ENCODE assay signal across 1 cellular context in the genomic region with DNA sequence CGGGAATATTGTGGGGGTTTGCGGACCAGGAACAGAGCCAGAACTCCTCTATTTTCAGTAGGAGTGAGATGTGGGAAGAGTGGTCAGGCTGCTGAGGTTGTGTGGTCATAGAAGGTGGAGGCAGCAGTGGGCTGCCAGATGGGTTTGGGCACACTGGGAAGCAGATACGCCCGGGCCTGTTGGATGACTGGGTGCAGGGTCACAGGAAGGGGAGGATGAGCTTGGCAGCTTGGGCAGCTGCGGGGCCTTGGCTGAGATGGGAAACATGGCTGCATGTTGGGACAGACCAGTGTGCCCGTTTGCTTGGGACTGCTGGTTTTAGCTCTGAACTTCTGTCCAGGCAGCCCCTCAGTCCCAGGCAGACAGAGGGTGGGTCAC.
TF ChIP-seq lines count a peak whose summit lies in the region.

No MANE protein-coding gene starts in this region.

TF ChIP-seq in H1, 55 proteins besides CTCF, POLR2A, EP300 and RAD21:
- TF ChIP-seq SAP30 (IDR thresholded peaks at IDR 0.05; ENCODE audit: insufficient read depth, insufficient replicate concordance, low read length) (no peak), TCF12 (IDR thresholded peaks at IDR 0.05; ENCODE audit: low read depth, low read length) (no peak), EGR1 (IDR thresholded peaks at IDR 0.05; ENCODE audit: borderline replicate concordance, low read depth, low read length) (no peak), SIX5 (IDR thresholded peaks at IDR 0.05; ENCODE audit: low read depth, low read length) (no peak), SIN3A (conservative IDR thresholded peaks at IDR 0.05 in 1 of 2, IDR thresholded peaks at IDR 0.05 in 1 of 2; ENCODE audit: low read depth in 1 of 2, low read length in 2 of 2) (no peak), PHF8 (conservative IDR thresholded peaks at IDR 0.05; ENCODE audit: low read depth, low read length) (no peak), MAFK (IDR thresholded peaks at IDR 0.05; ENCODE audit: low read depth, low read length) (no peak), TEAD4 (IDR thresholded peaks at IDR 0.05; ENCODE audit: low read depth, low read length) (no peak), YY1 (IDR thresholded peaks at IDR 0.05; ENCODE audit: low read depth, low read length) (no peak), BRCA1 (IDR thresholded peaks at IDR 0.05; ENCODE audit: low read depth, low read length) (no peak), JUND (IDR thresholded peaks at IDR 0.05; ENCODE audit: low read length) (no peak), KDM1A (IDR thresholded peaks at IDR 0.05; ENCODE audit: borderline replicate concordance, low read length) (no peak), GTF2F1 (IDR thresholded peaks at IDR 0.05; ENCODE audit: borderline replicate concordance, low read depth, low read length) (no peak), POU5F1 (IDR thresholded peaks at IDR 0.05; ENCODE audit: low read depth, low read length) (no peak), SIRT6 (IDR thresholded peaks at IDR 0.05; ENCODE audit: low read length) (no peak), TAF1 (IDR thresholded peaks at IDR 0.05; ENCODE audit: low read depth, low read length) (no peak)
- TF ChIP-seq, protein P1, sequence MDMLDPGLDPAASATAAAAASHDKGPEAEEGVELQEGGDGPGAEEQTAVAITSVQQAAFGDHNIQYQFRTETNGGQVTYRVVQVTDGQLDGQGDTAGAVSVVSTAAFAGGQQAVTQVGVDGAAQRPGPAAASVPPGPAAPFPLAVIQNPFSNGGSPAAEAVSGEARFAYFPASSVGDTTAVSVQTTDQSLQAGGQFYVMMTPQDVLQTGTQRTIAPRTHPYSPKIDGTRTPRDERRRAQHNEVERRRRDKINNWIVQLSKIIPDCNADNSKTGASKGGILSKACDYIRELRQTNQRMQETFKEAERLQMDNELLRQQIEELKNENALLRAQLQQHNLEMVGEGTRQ (IDR thresholded peaks at IDR 0.05; ENCODE audit: low read length): no peak
- TF ChIP-seq, protein P2, sequence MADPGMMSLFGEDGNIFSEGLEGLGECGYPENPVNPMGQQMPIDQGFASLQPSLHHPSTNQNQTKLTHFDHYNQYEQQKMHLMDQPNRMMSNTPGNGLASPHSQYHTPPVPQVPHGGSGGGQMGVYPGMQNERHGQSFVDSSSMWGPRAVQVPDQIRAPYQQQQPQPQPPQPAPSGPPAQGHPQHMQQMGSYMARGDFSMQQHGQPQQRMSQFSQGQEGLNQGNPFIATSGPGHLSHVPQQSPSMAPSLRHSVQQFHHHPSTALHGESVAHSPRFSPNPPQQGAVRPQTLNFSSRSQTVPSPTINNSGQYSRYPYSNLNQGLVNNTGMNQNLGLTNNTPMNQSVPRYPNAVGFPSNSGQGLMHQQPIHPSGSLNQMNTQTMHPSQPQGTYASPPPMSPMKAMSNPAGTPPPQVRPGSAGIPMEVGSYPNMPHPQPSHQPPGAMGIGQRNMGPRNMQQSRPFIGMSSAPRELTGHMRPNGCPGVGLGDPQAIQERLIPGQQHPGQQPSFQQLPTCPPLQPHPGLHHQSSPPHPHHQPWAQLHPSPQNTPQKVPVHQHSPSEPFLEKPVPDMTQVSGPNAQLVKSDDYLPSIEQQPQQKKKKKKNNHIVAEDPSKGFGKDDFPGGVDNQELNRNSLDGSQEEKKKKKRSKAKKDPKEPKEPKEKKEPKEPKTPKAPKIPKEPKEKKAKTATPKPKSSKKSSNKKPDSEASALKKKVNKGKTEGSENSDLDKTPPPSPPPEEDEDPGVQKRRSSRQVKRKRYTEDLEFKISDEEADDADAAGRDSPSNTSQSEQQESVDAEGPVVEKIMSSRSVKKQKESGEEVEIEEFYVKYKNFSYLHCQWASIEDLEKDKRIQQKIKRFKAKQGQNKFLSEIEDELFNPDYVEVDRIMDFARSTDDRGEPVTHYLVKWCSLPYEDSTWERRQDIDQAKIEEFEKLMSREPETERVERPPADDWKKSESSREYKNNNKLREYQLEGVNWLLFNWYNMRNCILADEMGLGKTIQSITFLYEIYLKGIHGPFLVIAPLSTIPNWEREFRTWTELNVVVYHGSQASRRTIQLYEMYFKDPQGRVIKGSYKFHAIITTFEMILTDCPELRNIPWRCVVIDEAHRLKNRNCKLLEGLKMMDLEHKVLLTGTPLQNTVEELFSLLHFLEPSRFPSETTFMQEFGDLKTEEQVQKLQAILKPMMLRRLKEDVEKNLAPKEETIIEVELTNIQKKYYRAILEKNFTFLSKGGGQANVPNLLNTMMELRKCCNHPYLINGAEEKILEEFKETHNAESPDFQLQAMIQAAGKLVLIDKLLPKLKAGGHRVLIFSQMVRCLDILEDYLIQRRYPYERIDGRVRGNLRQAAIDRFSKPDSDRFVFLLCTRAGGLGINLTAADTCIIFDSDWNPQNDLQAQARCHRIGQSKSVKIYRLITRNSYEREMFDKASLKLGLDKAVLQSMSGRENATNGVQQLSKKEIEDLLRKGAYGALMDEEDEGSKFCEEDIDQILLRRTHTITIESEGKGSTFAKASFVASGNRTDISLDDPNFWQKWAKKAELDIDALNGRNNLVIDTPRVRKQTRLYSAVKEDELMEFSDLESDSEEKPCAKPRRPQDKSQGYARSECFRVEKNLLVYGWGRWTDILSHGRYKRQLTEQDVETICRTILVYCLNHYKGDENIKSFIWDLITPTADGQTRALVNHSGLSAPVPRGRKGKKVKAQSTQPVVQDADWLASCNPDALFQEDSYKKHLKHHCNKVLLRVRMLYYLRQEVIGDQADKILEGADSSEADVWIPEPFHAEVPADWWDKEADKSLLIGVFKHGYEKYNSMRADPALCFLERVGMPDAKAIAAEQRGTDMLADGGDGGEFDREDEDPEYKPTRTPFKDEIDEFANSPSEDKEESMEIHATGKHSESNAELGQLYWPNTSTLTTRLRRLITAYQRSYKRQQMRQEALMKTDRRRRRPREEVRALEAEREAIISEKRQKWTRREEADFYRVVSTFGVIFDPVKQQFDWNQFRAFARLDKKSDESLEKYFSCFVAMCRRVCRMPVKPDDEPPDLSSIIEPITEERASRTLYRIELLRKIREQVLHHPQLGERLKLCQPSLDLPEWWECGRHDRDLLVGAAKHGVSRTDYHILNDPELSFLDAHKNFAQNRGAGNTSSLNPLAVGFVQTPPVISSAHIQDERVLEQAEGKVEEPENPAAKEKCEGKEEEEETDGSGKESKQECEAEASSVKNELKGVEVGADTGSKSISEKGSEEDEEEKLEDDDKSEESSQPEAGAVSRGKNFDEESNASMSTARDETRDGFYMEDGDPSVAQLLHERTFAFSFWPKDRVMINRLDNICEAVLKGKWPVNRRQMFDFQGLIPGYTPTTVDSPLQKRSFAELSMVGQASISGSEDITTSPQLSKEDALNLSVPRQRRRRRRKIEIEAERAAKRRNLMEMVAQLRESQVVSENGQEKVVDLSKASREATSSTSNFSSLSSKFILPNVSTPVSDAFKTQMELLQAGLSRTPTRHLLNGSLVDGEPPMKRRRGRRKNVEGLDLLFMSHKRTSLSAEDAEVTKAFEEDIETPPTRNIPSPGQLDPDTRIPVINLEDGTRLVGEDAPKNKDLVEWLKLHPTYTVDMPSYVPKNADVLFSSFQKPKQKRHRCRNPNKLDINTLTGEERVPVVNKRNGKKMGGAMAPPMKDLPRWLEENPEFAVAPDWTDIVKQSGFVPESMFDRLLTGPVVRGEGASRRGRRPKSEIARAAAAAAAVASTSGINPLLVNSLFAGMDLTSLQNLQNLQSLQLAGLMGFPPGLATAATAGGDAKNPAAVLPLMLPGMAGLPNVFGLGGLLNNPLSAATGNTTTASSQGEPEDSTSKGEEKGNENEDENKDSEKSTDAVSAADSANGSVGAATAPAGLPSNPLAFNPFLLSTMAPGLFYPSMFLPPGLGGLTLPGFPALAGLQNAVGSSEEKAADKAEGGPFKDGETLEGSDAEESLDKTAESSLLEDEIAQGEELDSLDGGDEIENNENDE (IDR thresholded peaks at IDR 0.05; ENCODE audit: insufficient replicate concordance, low read length): no peak
